Comparison of ENCODE assay signal across 8 cellular contexts in genomic region chr11:2194877-2195755, GRCh38. TPM values are rescaled to one million over a fixed set of nuclear protein-coding genes. Genes with fewer than 3 reads are reported as not detected.
A peak's percentile ranks its signal among the peaks of the same experiment; 100 is the strongest.
DNase-seq lines count a peak whose midpoint lies in the region; ATAC-seq and TF ChIP-seq lines count a peak whose summit lies in the region.

No MANE protein-coding gene starts in this region.

- H4K20me1 ChIP-seq in mammary epithelial cell (ENCODE audit: insufficient read depth, low read length) = no peaks in the 10 kb centered on the region

- in situ Hi-C loops in mammary epithelial cell (cut with MboI; ENCODE audit: low sequenced_read_pairs in 2 of 2) = loop anchor here (10.0 kb wide), 2 partner anchors 100 to 230 kb away; no protein-coding TSS in a partner anchor

- no peaks in the 10 kb centered on the region for H3K36me3 Mint-ChIP-seq in CD4-positive, CD25-positive, alpha-beta regulatory T cell

- H4K8ac ChIP-seq in mesendoderm (ENCODE audit: low read depth, low read length) = no peak overlapping the region

- H3K79me1 ChIP-seq in mesendoderm (ENCODE audit: low read length) = no peaks in the 10 kb centered on the region

- peaks cover 0 to 20% (median 7%) of the 10 kb centered on the region in 4 donors for H3K4me1 Mint-ChIP-seq in CD4-positive, CD25-positive, alpha-beta regulatory T cell

- H4K5ac ChIP-seq in mesendoderm (ENCODE audit: low read length) = no peak overlapping the region

- H2AFZ ChIP-seq in mammary epithelial cell (ENCODE audit: low read depth, low read length) = no peak overlapping the region

- no peak overlapping the region for H3K4me3 ChIP-seq in CD4-positive, CD25-positive, alpha-beta regulatory T cell (ENCODE audit: low read depth, low read length)
- no peak overlapping the region for H3K4me3 ChIP-seq in HFF-Myc (replicated peaks; ENCODE audit: low read depth, low read length)
- no peak overlapping the region for H3K4me3 ChIP-seq in mammary epithelial cell (replicated peaks in 1 of 3; ENCODE audit: insufficient read depth in 1 of 3, low read depth in 2 of 3, low read length in 3 of 3)
- H3K4me3 ChIP-seq in mesendoderm (ENCODE audit: low read length) = no peak overlapping the region
- no peak overlapping the region for H3K4me3 ChIP-seq in upper lobe of left lung

- no peak overlapping the region for H2BK5ac ChIP-seq in mesendoderm (ENCODE audit: low read length)

- intact Hi-C loops in mammary epithelial cell (cut with micrococcal nuclease) = loop anchor here (1.0 to 10.0 kb wide), 3 partner anchors 29 to 340 kb away; partner anchors contain the start of gene TSSC4

- H3K4me3 Mint-ChIP-seq in CD4-positive, CD25-positive, alpha-beta regulatory T cell = no peak overlapping the region

- no peaks in the 10 kb centered on the region for H3K9me3 Mint-ChIP-seq in CD4-positive, CD25-positive, alpha-beta regulatory T cell

- no peaks in the 10 kb centered on the region for H3K36me3 ChIP-seq in CD4-positive, CD25-positive, alpha-beta regulatory T cell (ENCODE audit: control insufficient read depth, insufficient read depth, low read length)
- H3K36me3 ChIP-seq in mammary epithelial cell (ENCODE audit: insufficient read depth, low read length) (no peaks in the 10 kb centered on the region), mesendoderm (ENCODE audit: control insufficient read depth, insufficient read depth, low read length) (no peaks in the 10 kb centered on the region), upper lobe of left lung (no peaks in the 10 kb centered on the region)

- no peak overlapping the region for H3K23ac ChIP-seq in mesendoderm (ENCODE audit: low read length)

- H3K27me3 ChIP-seq in CD4-positive, CD25-positive, alpha-beta regulatory T cell (ENCODE audit: control insufficient read depth, insufficient read depth, low read length) = no peaks in the 10 kb centered on the region
- H3K27me3 ChIP-seq in mammary epithelial cell (ENCODE audit: insufficient read depth, low read length) (peaks cover under 1% of the 10 kb centered on the region), mesendoderm (ENCODE audit: insufficient read depth, low read length, poor library complexity) (no peaks in the 10 kb centered on the region), upper lobe of left lung (no peaks in the 10 kb centered on the region)

- H3K27ac ChIP-seq in CD4-positive, CD25-positive, alpha-beta regulatory T cell (ENCODE audit: insufficient read depth, low read length, poor library complexity, severe bottlenecking) = no peak overlapping the region
- H3K27ac ChIP-seq in mammary epithelial cell (ENCODE audit: insufficient read depth, low read depth, low read length) = no peak overlapping the region
- H3K27ac ChIP-seq in mesendoderm (ENCODE audit: low read depth, low read length) = no peak overlapping the region
- no peak overlapping the region for H3K27ac ChIP-seq in upper lobe of left lung

- no peak overlapping the region for H2AK5ac ChIP-seq in mesendoderm (ENCODE audit: low read length)

- no peak overlapping the region for H3K4me2 ChIP-seq in mammary epithelial cell (ENCODE audit: insufficient read depth, low read depth, low read length)
- no peak overlapping the region for H3K4me2 ChIP-seq in mesendoderm (ENCODE audit: low read length)

- TF ChIP-seq EP300 in upper lobe of left lung (IDR thresholded peaks at IDR 0.05) = no peak

- no peaks in the 10 kb centered on the region for H3K9me3 ChIP-seq in CD4-positive, CD25-positive, alpha-beta regulatory T cell (ENCODE audit: control insufficient read depth in 2 of 2, low read length in 2 of 2)
- H3K9me3 ChIP-seq in mammary epithelial cell (replicated peaks; ENCODE audit: insufficient read depth, low read length) (no peaks in the 10 kb centered on the region), upper lobe of left lung (no peaks in the 10 kb centered on the region)

- H3K18ac ChIP-seq in mesendoderm (ENCODE audit: low read length) = no peak overlapping the region

- CTCF ChIA-PET in mammary epithelial cell (lab: Charles Lee; ENCODE audit: low non-redundant PET) = no interaction called here

- no peak overlapping the region for H3K27ac Mint-ChIP-seq in CD4-positive, CD25-positive, alpha-beta regulatory T cell

- 41% methylated on average over 10 of the region's 24 CpGs for WGBS in mammary epithelial cell (ENCODE audit: low coverage, missing lambda C conversion rate)
- WGBS in mesendoderm (ENCODE audit: extremely low coverage, insufficient coverage, low lambda C conversion rate) = no CpG with 5 or more reads among the region's 24 CpGs
- 35 to 48% methylated on average over 10 to 19 of the region's 24 CpGs for WGBS in upper lobe of left lung, 2 donors

- TF ChIP-seq CTCF in HFF-Myc (IDR thresholded peaks at IDR 0.05; ENCODE audit: low read depth, low read length, missing control alignments) = peak; percentile 95
- peak; percentile 69 to 87 for TF ChIP-seq CTCF in mammary epithelial cell (conservative IDR thresholded peaks at IDR 0.05 in 1 of 2, IDR thresholded peaks at IDR 0.05 in 1 of 2; ENCODE audit: extremely low read depth in 1 of 2, insufficient read depth in 1 of 2, low read depth in 1 of 2, low read length in 2 of 2)
- TF ChIP-seq CTCF in upper lobe of left lung (IDR thresholded peaks at IDR 0.05) = peak; percentile 73 to 89 (median 84)

- TF ChIP-seq POLR2A in upper lobe of left lung (IDR thresholded peaks at IDR 0.05) = no peak

- H3K27me3 Mint-ChIP-seq in CD4-positive, CD25-positive, alpha-beta regulatory T cell = peaks cover 4% of the 10 kb centered on the region

- BruUV-seq in mammary epithelial cell (replicated peaks; lab: Mats Ljungman, UMichigan) = no TSS peak

- H2BK120ac ChIP-seq in mesendoderm (ENCODE audit: low read depth, low read length) = no peak overlapping the region

- no peaks in the 10 kb centered on the region for H3K79me2 ChIP-seq in mammary epithelial cell (ENCODE audit: insufficient read depth, low read length)
- no peaks in the 10 kb centered on the region for H3K79me2 ChIP-seq in mesendoderm (ENCODE audit: control insufficient read depth, insufficient read depth, low read length)

- H3K4me1 ChIP-seq in CD4-positive, CD25-positive, alpha-beta regulatory T cell (ENCODE audit: control insufficient read depth, insufficient read depth, low read length, poor library complexity, severe bottlenecking) = no peaks in the 10 kb centered on the region
- H3K4me1 ChIP-seq in mammary epithelial cell (ENCODE audit: insufficient read depth, low read length) (no peaks in the 10 kb centered on the region), mesendoderm (ENCODE audit: control insufficient read depth, low read depth, low read length) (no peaks in the 10 kb centered on the region), upper lobe of left lung (peaks cover 0 to 21% (median 4%) of the 10 kb centered on the region in 4 donors)

- no peak overlapping the region for H3K4ac ChIP-seq in mesendoderm (ENCODE audit: low read depth, low read length)

- dilution Hi-C loops in mammary epithelial cell (cut with HindIII; ENCODE audit: low sequenced_read_pairs) = no loop called here

- DNase-seq in CD4-positive, CD25-positive, alpha-beta regulatory T cell = peak; percentile 13 to 32 (median 16)
- DNase-seq in HFF-Myc (ENCODE audit: extremely low read depth, low read depth) = no peak
- DNase-seq in UCSD-AML1 (lab: John Stamatoyannopoulos, UW; ENCODE audit: unreplicated experiment) = peak; percentile 53
- DNase-seq in mammary epithelial cell = peak; percentile 11
- peak; percentile 55 for DNase-seq in mesendoderm
- DNase-seq in upper lobe of left lung = peak in 1 of 2 donors; percentile 89

- H3K56ac ChIP-seq in mesendoderm (ENCODE audit: low read length) = no peak overlapping the region

- H3K9ac ChIP-seq in mammary epithelial cell (ENCODE audit: insufficient read depth, low read length) (no peak overlapping the region), mesendoderm (ENCODE audit: low read length) (no peak overlapping the region)

- ATAC-seq in CD4-positive, CD25-positive, alpha-beta regulatory T cell (ENCODE audit: low read depth in 2 of 2) = no peak
- ATAC-seq in upper lobe of left lung (ENCODE audit: low FRiP score in 2 of 2) = peak in 1 of 2 donors; percentile 38
- ATAC-seq in GM21381 (IDR thresholded peaks at IDR 0.05; ENCODE audit: unreplicated experiment) = no peak
- no peak for ATAC-seq in GM21367 (IDR thresholded peaks at IDR 0.05; ENCODE audit: unreplicated experiment)

- H2BK15ac ChIP-seq in mesendoderm (replicated peaks; ENCODE audit: low read depth) = no peak overlapping the region

RNA-seq across cellular contexts. Expression of gene TH, which starts 23.5 kb away (rescaled TPM):
- total RNA-seq in CD4-positive, CD25-positive, alpha-beta regulatory T cell = not detected
- not detected for polyA plus RNA-seq in CD4-positive, CD25-positive, alpha-beta regulatory T cell
- total RNA-seq in mammary epithelial cell (under 1 TPM in 1 of 2 donors, not detected in 1; 0.61 TPM), upper lobe of left lung (not detected)
- 0.16 TPM for polyA plus RNA-seq in mammary epithelial cell
- not detected for polyA minus RNA-seq in mammary epithelial cell
- 0.07 TPM for polyA plus RNA-seq in mesendoderm (2013, experiment 1 of 2)
- polyA plus RNA-seq in mesendoderm (2013, experiment 2 of 2) = 0.20 TPM

RNA-seq across cellular contexts. Expression of gene INS, which starts 34.1 kb away (rescaled TPM):
- not detected for total RNA-seq in CD4-positive, CD25-positive, alpha-beta regulatory T cell
- not detected for polyA plus RNA-seq in CD4-positive, CD25-positive, alpha-beta regulatory T cell
- total RNA-seq in mammary epithelial cell = not detected
- polyA plus RNA-seq in mammary epithelial cell = not detected
- not detected for polyA minus RNA-seq in mammary epithelial cell
- polyA plus RNA-seq in mesendoderm (2013, experiment 1 of 2) = not detected
- polyA plus RNA-seq in mesendoderm (2013, experiment 2 of 2) = not detected
- under 1 TPM in 1 of 6 donors, not detected in 5; 0.67 TPM for total RNA-seq in upper lobe of left lung

RNA-seq across cellular contexts. Expression of gene IGF2, which starts 55.9 kb away (rescaled TPM):
- 0.07 TPM for total RNA-seq in CD4-positive, CD25-positive, alpha-beta regulatory T cell
- not detected for polyA plus RNA-seq in CD4-positive, CD25-positive, alpha-beta regulatory T cell
- total RNA-seq in mammary epithelial cell (under 1 TPM in 1 of 2 donors, not detected in 1; under 0.01 TPM), upper lobe of left lung (10 to 100 TPM in 2 of 6 donors, 1 to 10 TPM in 3, not detected in 1; 7.0 to 24.4 (median 8.4) TPM)
- polyA plus RNA-seq in mammary epithelial cell = 0.01 TPM
- polyA minus RNA-seq in mammary epithelial cell = not detected
- 0.28 TPM for polyA plus RNA-seq in mesendoderm (2013, experiment 1 of 2)
- 0.29 TPM for polyA plus RNA-seq in mesendoderm (2013, experiment 2 of 2)
